ENCODE assay signal across 15 cellular contexts in the genomic region with DNA sequence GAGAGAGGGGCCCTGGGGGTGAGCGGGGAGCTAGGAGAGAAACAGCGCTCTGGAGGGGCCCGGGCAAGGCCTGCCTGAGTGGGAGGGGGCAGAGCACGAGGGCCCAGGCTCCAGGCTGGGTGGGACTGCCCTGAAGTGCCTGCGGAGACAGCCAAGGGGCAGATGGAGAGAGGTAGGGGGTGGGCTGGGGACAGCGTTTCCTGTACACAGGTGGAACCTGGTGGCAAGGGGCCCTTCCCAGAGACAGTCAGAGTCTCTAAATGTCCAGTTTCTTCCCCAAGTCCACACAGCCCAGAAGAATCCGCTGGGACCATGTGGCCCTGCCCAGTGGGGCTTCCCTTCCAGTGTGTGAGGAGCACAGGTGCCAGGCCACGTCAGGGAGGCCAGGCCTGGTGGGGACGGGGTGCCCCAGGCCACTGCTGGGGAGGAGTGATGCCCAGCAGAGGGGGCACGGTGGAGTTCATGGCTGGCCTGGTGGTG. TPM values are rescaled to one million over a fixed set of nuclear protein-coding genes. Genes with fewer than 3 reads are reported as not detected.
DNase-seq lines count a peak whose midpoint lies in the region; ATAC-seq and TF ChIP-seq lines count a peak whose summit lies in the region.
"Had no signal": no experiment of that assay in that cellular context is flagged by ENCODE, and none has a peak within 500 bp of the region (broad histone marks: within the 10 kb centered on the region; RNA-seq: fewer than 3 reads in every experiment).

No MANE protein-coding gene starts in this region.

- H2BK120ac ChIP-seq in IMR-90 (ENCODE audit: low read depth, low read length) = no peak overlapping the region

- no peak overlapping the region for H3K4me3 Mint-ChIP-seq in activated CD4-positive, alpha-beta memory T cell treated with anti-CD3 and anti-CD28 coated beads, Interleukin-2, amount 10 ng/mL, durations not matched to agents 7 days and 5 days
- H3K4me3 Mint-ChIP-seq in activated CD4-positive, alpha-beta memory T cell treated with anti-CD3 and anti-CD28 coated beads for 36 hours = no peak overlapping the region

- H2BK20ac ChIP-seq in IMR-90 (ENCODE audit: low read depth, low read length) = no peak overlapping the region

- no peak overlapping the region for H3K9ac ChIP-seq in IMR-90 (ENCODE audit: low read depth, low read length)

- no peak overlapping the region for H2BK5ac ChIP-seq in IMR-90 (ENCODE audit: low read depth, low read length, poor library complexity, severe bottlenecking)

- H3K4me1 Mint-ChIP-seq in activated CD4-positive, alpha-beta memory T cell treated with anti-CD3 and anti-CD28 coated beads, Interleukin-2, amount 10 ng/mL, durations not matched to agents 7 days and 5 days = peaks cover 69% of the 10 kb centered on the region
- peaks cover 51% of the 10 kb centered on the region for H3K4me1 Mint-ChIP-seq in activated CD4-positive, alpha-beta memory T cell treated with anti-CD3 and anti-CD28 coated beads for 36 hours (ENCODE audit: low read depth)

- H3K4me1 ChIP-seq in IMR-90 (ENCODE audit: control insufficient read depth, insufficient read depth, low read length) = peaks cover 2% of the 10 kb centered on the region; the same call in 1 of the 2 replicates
- peaks cover 74% of the 10 kb centered on the region for H3K4me1 ChIP-seq in effector memory CD4-positive, alpha-beta T cell (ENCODE audit: control insufficient read depth, insufficient read depth, low read length, poor library complexity, severe bottlenecking)
- peaks cover 9% of the 10 kb centered on the region for H3K4me1 ChIP-seq in osteoblast (ENCODE audit: insufficient read depth, low read length)
- H3K4me1 ChIP-seq: colonic mucosa had no signal

- H3K9me3 Mint-ChIP-seq in activated CD4-positive, alpha-beta memory T cell treated with anti-CD3 and anti-CD28 coated beads, Interleukin-2, amount 10 ng/mL, durations not matched to agents 7 days and 5 days = peaks cover 2% of the 10 kb centered on the region
- no peaks in the 10 kb centered on the region for H3K9me3 Mint-ChIP-seq in activated CD4-positive, alpha-beta memory T cell treated with anti-CD3 and anti-CD28 coated beads for 36 hours

- H3K79me2 ChIP-seq in osteoblast (ENCODE audit: insufficient read depth, low read length) = no peaks in the 10 kb centered on the region

- H3K27ac ChIP-seq in IMR-90 (ENCODE audit: insufficient read depth, low read length) (no peak overlapping the region), osteoblast (ENCODE audit: low read depth, low read length) (no peak overlapping the region)
- H3K27ac ChIP-seq in effector memory CD4-positive, alpha-beta T cell (ENCODE audit: insufficient read depth, low read length, poor library complexity, severe bottlenecking) = peak overlapping the region; percentile 88
- H3K27ac ChIP-seq: colonic mucosa, esophagus muscularis mucosa, thoracic aorta had no signal

- H3K18ac ChIP-seq in IMR-90 (ENCODE audit: low read depth, low read length) = no peak overlapping the region

- H3K36me3 ChIP-seq in IMR-90 (ENCODE audit: control insufficient read depth, insufficient read depth, low read length) (no peaks in the 10 kb centered on the region), osteoblast (ENCODE audit: insufficient read depth, low read length) (no peaks in the 10 kb centered on the region)
- no peaks in the 10 kb centered on the region for H3K36me3 ChIP-seq in effector memory CD4-positive, alpha-beta T cell (ENCODE audit: control insufficient read depth, insufficient read depth, low read length)
- H3K36me3 ChIP-seq: colonic mucosa, thoracic aorta had no signal

- H2AK5ac ChIP-seq in IMR-90 (ENCODE audit: low read depth, low read length) = no peak overlapping the region

- peaks cover 10% of the 10 kb centered on the region for H3K36me3 Mint-ChIP-seq in activated CD4-positive, alpha-beta memory T cell treated with anti-CD3 and anti-CD28 coated beads, Interleukin-2, amount 10 ng/mL, durations not matched to agents 7 days and 5 days (ENCODE audit: low read depth)
- H3K36me3 Mint-ChIP-seq in activated CD4-positive, alpha-beta memory T cell treated with anti-CD3 and anti-CD28 coated beads for 36 hours = peaks cover 5% of the 10 kb centered on the region

- no peak overlapping the region for H3K4ac ChIP-seq in IMR-90 (ENCODE audit: low read depth, low read length)

- H2AK9ac ChIP-seq in IMR-90 (replicated peaks; ENCODE audit: low read depth, low read length, poor library complexity) = no peak overlapping the region

- no TSS peak for BruUV-seq in IMR-90 (replicated peaks; lab: Mats Ljungman, UMichigan)

- TF ChIP-seq RAD21 in IMR-90 (IDR thresholded peaks at IDR 0.05; ENCODE audit: low read length) = no peak

- H3K9me1 ChIP-seq in IMR-90 (ENCODE audit: insufficient read depth, low read length) = no peaks in the 10 kb centered on the region

- no peak for TF ChIP-seq POLR2A in IMR-90 (IDR thresholded peaks at IDR 0.05; ENCODE audit: low read depth, low read length)

- H3K79me1 ChIP-seq in IMR-90 (ENCODE audit: low read depth in 1 of 2, low read length in 2 of 2) = no peaks in the 10 kb centered on the region

- intact Hi-C loops in activated CD4-positive, alpha-beta memory T cell treated with anti-CD3 and anti-CD28 coated beads for 36 hours (cut with micrococcal nuclease) = no loop called here
- intact Hi-C loops in IMR-90 (cut with micrococcal nuclease) = no loop called here

- no peaks in the 10 kb centered on the region for H4K20me1 ChIP-seq in IMR-90 (ENCODE audit: insufficient read depth, low read length)
- H4K20me1 ChIP-seq in osteoblast (ENCODE audit: insufficient read depth, low read length) = no peaks in the 10 kb centered on the region

- no peak overlapping the region for H4K5ac ChIP-seq in IMR-90 (ENCODE audit: low read depth, low read length)

- CTCF ChIA-PET in activated CD4-positive, alpha-beta memory T cell treated with anti-CD3 and anti-CD28 coated beads, Interleukin-2, amount 10 ng/mL, durations not matched to agents 7 days and 5 days (lab: Charles Lee) = interaction anchor here (2.5 kb wide), 1 partner anchor 37 kb away, joined by 16 read pairs; the partner anchor contains the start of gene CAPN10
- CTCF ChIA-PET in activated CD4-positive, alpha-beta memory T cell treated with anti-CD3 and anti-CD28 coated beads for 36 hours (lab: Charles Lee) = no interaction called here
- CTCF ChIA-PET in IMR-90 (lab: Yijun Ruan, JAX) = no interaction called here

- H4K91ac ChIP-seq in IMR-90 (ENCODE audit: insufficient read depth, low read depth, low read length) = no peak overlapping the region

- in situ Hi-C loops in IMR-90 (cut with MboI; ENCODE audit: low sequenced_read_pairs) = no loop called here

- H2AFZ ChIP-seq in IMR-90 (replicated peaks; ENCODE audit: low read length, poor library complexity) (peak overlapping the region; percentile 14), osteoblast (ENCODE audit: low read length) (no peak overlapping the region)

- dilution Hi-C loops in IMR-90 (cut with HindIII; ENCODE audit: low sequenced_read_pairs, unreplicated experiment) = no loop called here

- ATAC-seq in IMR-90 (ENCODE audit: low read depth) (no peak), HG03196 (IDR thresholded peaks at IDR 0.05; ENCODE audit: unreplicated experiment) (no peak)

- H4K8ac ChIP-seq in IMR-90 (ENCODE audit: low read depth in 2 of 2, low read length in 2 of 2) = no peak overlapping the region

- DNase-seq in activated CD4-positive, alpha-beta memory T cell treated with anti-CD3 and anti-CD28 coated beads, Interleukin-2, amount 10 ng/mL, durations not matched to agents 7 days and 5 days = no peak
- DNase-seq in activated CD4-positive, alpha-beta memory T cell treated with anti-CD3 and anti-CD28 coated beads for 36 hours = no peak
- DNase-seq in IMR-90 (no peak), osteoblast (ENCODE audit: insufficient read length, low spot score, missing footprints) (peak; percentile 50), hepatic stellate cell (ENCODE audit: low spot score) (no peak), NCI-H128 (lab: John Stamatoyannopoulos, UW; ENCODE audit: unreplicated experiment) (no peak)
- DNase-seq in effector memory CD4-positive, alpha-beta T cell = no peak
- DNase-seq: amygdala, colonic mucosa, NCI-H2171 treated with DMSO at 0.1 percent for 48 hours had no signal

- TF ChIP-seq CTCF in IMR-90 (conservative IDR thresholded peaks at IDR 0.05; ENCODE audit: low read depth, low read length) (no peak), osteoblast (IDR thresholded peaks at IDR 0.05; ENCODE audit: extremely low read depth, low read depth, low read length) (no peak)

- H3K56ac ChIP-seq in IMR-90 (ENCODE audit: extremely low read depth, insufficient read depth, low read length) = no peak overlapping the region

- WGBS in IMR-90 (ENCODE audit: extremely low coverage in 2 of 2, insufficient read length in 1 of 2), 2 experiments = 76% methylated on average over 4 of the region's 10 CpGs; no CpG with 5 or more reads in 1 of the 2 experiments

- no peak overlapping the region for H3K14ac ChIP-seq in IMR-90 (replicated peaks; ENCODE audit: low read depth, low read length)

- H3K4me3 ChIP-seq in IMR-90 (ENCODE audit: insufficient read depth, low read depth, low read length) = no peak overlapping the region
- H3K4me3 ChIP-seq in effector memory CD4-positive, alpha-beta T cell (ENCODE audit: insufficient read depth, low read depth, low read length, poor library complexity, severe bottlenecking) = no peak overlapping the region
- H3K4me3 ChIP-seq in osteoblast (ENCODE audit: insufficient read depth, low read length) = no peak overlapping the region
- H3K4me3 ChIP-seq: colonic mucosa, esophagus muscularis mucosa, skin epidermis, thoracic aorta had no signal

- POLR2A ChIA-PET in activated CD4-positive, alpha-beta memory T cell treated with anti-CD3 and anti-CD28 coated beads, Interleukin-2, amount 10 ng/mL, durations not matched to agents 7 days and 5 days (lab: Charles Lee) = interaction anchor here (2.6 to 3.8 kb wide), 4 partner anchors 11 to 57 kb away, joined by 9 to 39 read pairs (median 30); no protein-coding TSS in a partner anchor
- POLR2A ChIA-PET in activated CD4-positive, alpha-beta memory T cell treated with anti-CD3 and anti-CD28 coated beads for 36 hours (lab: Charles Lee) = interaction anchor here (2.1 kb wide), 1 partner anchor 37 kb away, joined by 7 read pairs; the partner anchor contains the start of gene CAPN10
- POLR2A ChIA-PET in IMR-90 (lab: Charles Lee; ENCODE audit: unreplicated experiment) = no interaction called here

- H3K27me3 Mint-ChIP-seq in activated CD4-positive, alpha-beta memory T cell treated with anti-CD3 and anti-CD28 coated beads, Interleukin-2, amount 10 ng/mL, durations not matched to agents 7 days and 5 days = no peaks in the 10 kb centered on the region
- H3K27me3 Mint-ChIP-seq in activated CD4-positive, alpha-beta memory T cell treated with anti-CD3 and anti-CD28 coated beads for 36 hours = no peaks in the 10 kb centered on the region

- peak overlapping the region; percentile 35 for H3K27ac Mint-ChIP-seq in activated CD4-positive, alpha-beta memory T cell treated with anti-CD3 and anti-CD28 coated beads, Interleukin-2, amount 10 ng/mL, durations not matched to agents 7 days and 5 days
- H3K27ac Mint-ChIP-seq in activated CD4-positive, alpha-beta memory T cell treated with anti-CD3 and anti-CD28 coated beads for 36 hours = no peak overlapping the region

- H3K27me3 ChIP-seq in IMR-90 (ENCODE audit: control insufficient read depth, insufficient read depth, low read length) = peaks cover 4% of the 10 kb centered on the region; the same call in 1 of the 2 replicates
- no peaks in the 10 kb centered on the region for H3K27me3 ChIP-seq in effector memory CD4-positive, alpha-beta T cell (replicated peaks; ENCODE audit: control insufficient read depth, insufficient read depth, low read length, poor library complexity, severe bottlenecking)
- H3K27me3 ChIP-seq in osteoblast (ENCODE audit: insufficient read depth, low read length) = no peaks in the 10 kb centered on the region
- H3K27me3 ChIP-seq: colonic mucosa had no signal

- no peak overlapping the region for H3K23ac ChIP-seq in IMR-90 (ENCODE audit: low read depth, low read length)

- H3K9me3 ChIP-seq in IMR-90 (ENCODE audit: control insufficient read depth, insufficient read depth, low read length) (no peaks in the 10 kb centered on the region), osteoblast (ENCODE audit: low read depth, low read length) (no peaks in the 10 kb centered on the region)
- no peaks in the 10 kb centered on the region for H3K9me3 ChIP-seq in effector memory CD4-positive, alpha-beta T cell (ENCODE audit: control insufficient read depth, low read length)
- H3K9me3 ChIP-seq: colonic mucosa, esophagus muscularis mucosa, thoracic aorta had no signal

- H3K4me2 ChIP-seq in IMR-90 (ENCODE audit: low read depth, low read length) = no peak overlapping the region
- H3K4me2 ChIP-seq in osteoblast (ENCODE audit: insufficient read depth, low read length) = no peak overlapping the region

- no peak overlapping the region for H2BK15ac ChIP-seq in IMR-90 (ENCODE audit: low read depth, low read length)

RNA-seq across cellular contexts. Expression of gene GPR35, which starts 1.7 kb away (rescaled TPM):
- total RNA-seq in activated CD4-positive, alpha-beta memory T cell treated with anti-CD3 and anti-CD28 coated beads, Interleukin-2, amount 10 ng/mL, durations not matched to agents 7 days and 5 days = 1 to 10 TPM; 5.2 to 5.7 TPM
- total RNA-seq in activated CD4-positive, alpha-beta memory T cell treated with anti-CD3 and anti-CD28 coated beads for 36 hours = 1 to 10 TPM; 3.4 to 4.7 TPM
- total RNA-seq in IMR-90 (2012; rRNA removed) = 0.28 TPM in 1 of 2 replicates, not detected in the other
- polyA plus RNA-seq in IMR-90 (2012; rRNA removed) = 0.31 and 0.42 TPM in 2 replicates
- polyA plus RNA-seq in IMR-90 (2012; cell fraction: cytosol; rRNA removed) = 0.08 and 0.20 TPM in 2 replicates
- 1.8 and 5.2 TPM in 2 replicates for polyA plus RNA-seq in IMR-90 (2012; cell fraction: nucleus; rRNA removed; ENCODE audit: low replicate concordance)
- total RNA-seq in osteoblast = 1.1 and 1.5 TPM in 2 replicates

RNA-seq across cellular contexts. Expression of gene CAPN10, which starts 37.0 kb away (rescaled TPM):
- 10 to 100 TPM; 52.3 to 53.1 TPM for total RNA-seq in activated CD4-positive, alpha-beta memory T cell treated with anti-CD3 and anti-CD28 coated beads, Interleukin-2, amount 10 ng/mL, durations not matched to agents 7 days and 5 days
- 10 to 100 TPM; 32.6 to 33.9 TPM for total RNA-seq in activated CD4-positive, alpha-beta memory T cell treated with anti-CD3 and anti-CD28 coated beads for 36 hours
- total RNA-seq in IMR-90 (2012; rRNA removed) (5.6 and 6.3 TPM in 2 replicates), osteoblast (21.0 and 22.1 TPM in 2 replicates)
- polyA plus RNA-seq in IMR-90 (2012; rRNA removed) = 20.9 and 27.4 TPM in 2 replicates
- polyA plus RNA-seq in IMR-90 (2012; cell fraction: cytosol; rRNA removed) = 11.6 and 19.3 TPM in 2 replicates
- 72.5 and 181 TPM in 2 replicates for polyA plus RNA-seq in IMR-90 (2012; cell fraction: nucleus; rRNA removed; ENCODE audit: low replicate concordance)

RNA-seq across cellular contexts. Expression of gene RNPEPL1, which starts 55.3 kb away (rescaled TPM):
- total RNA-seq in activated CD4-positive, alpha-beta memory T cell treated with anti-CD3 and anti-CD28 coated beads, Interleukin-2, amount 10 ng/mL, durations not matched to agents 7 days and 5 days = 100 to 1,000 TPM; 135 to 144 TPM
- total RNA-seq in activated CD4-positive, alpha-beta memory T cell treated with anti-CD3 and anti-CD28 coated beads for 36 hours = 10 to 100 TPM; 55.2 to 56.0 TPM
- total RNA-seq in IMR-90 (2012; rRNA removed) = 3.8 and 3.9 TPM in 2 replicates
- 15.9 and 18.7 TPM in 2 replicates for polyA plus RNA-seq in IMR-90 (2012; rRNA removed)
- 10.5 and 25.6 TPM in 2 replicates for polyA plus RNA-seq in IMR-90 (2012; cell fraction: cytosol; rRNA removed)
- polyA plus RNA-seq in IMR-90 (2012; cell fraction: nucleus; rRNA removed; ENCODE audit: low replicate concordance) = 31.4 and 92.4 TPM in 2 replicates
- 13.0 and 14.7 TPM in 2 replicates for total RNA-seq in osteoblast

RNA-seq across cellular contexts. Expression of gene AQP12B, which starts 59.1 kb away (rescaled TPM):
- total RNA-seq in activated CD4-positive, alpha-beta memory T cell treated with anti-CD3 and anti-CD28 coated beads, Interleukin-2, amount 10 ng/mL, durations not matched to agents 7 days and 5 days = not detected
- total RNA-seq in activated CD4-positive, alpha-beta memory T cell treated with anti-CD3 and anti-CD28 coated beads for 36 hours = not detected
- not detected in 2 replicates for total RNA-seq in IMR-90 (2012; rRNA removed)
- not detected in 2 replicates for polyA plus RNA-seq in IMR-90 (2012; rRNA removed)
- not detected in 2 replicates for polyA plus RNA-seq in IMR-90 (2012; cell fraction: cytosol; rRNA removed)
- not detected in 2 replicates for polyA plus RNA-seq in IMR-90 (2012; cell fraction: nucleus; rRNA removed; ENCODE audit: low replicate concordance)
- total RNA-seq in osteoblast = not detected in 2 replicates
- total RNA-seq: esophagus muscularis mucosa, lung microvascular endothelial cell, thoracic aorta had no signal
